Comparison of ENCODE assay signal across 25 cellular contexts in the genomic region with DNA sequence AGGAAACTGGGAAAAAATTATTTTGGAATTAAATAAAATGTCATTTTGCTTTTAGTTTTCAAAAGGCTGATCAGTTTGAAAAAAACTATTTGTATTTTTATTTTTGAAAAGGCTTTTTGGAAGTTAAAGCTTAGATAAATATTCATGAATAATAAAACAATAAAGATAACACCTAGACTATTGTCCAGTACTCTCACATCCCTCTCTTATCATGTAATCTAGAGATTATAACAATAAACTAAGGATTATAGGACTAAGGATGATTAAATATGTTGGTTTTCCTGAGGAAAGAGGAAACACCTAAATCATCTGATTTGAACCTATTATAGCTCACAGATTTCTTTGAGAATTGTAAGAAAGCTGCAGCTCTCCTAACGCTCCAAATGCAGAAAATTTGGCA.
"Had no signal": no experiment of that assay in that cellular context is flagged by ENCODE, and none has a peak within 500 bp of the region (broad histone marks: within the 10 kb centered on the region; RNA-seq: fewer than 3 reads in every experiment).

No MANE protein-coding gene starts in this region.

- H3K9me3 ChIP-seq: colonic mucosa, esophagus squamous epithelium, gastrocnemius medialis, heart right ventricle, left lung, lower lobe of right lung, mucosa of descending colon had no signal

- ATAC-seq: effector memory CD8-positive, alpha-beta T cell; esophagus mucosa; gastrocnemius medialis; heart right ventricle; left lung; left ventricle myocardium superior; lower lobe of right lung; mucosa of descending colon had no signal

- H3K4me1 ChIP-seq: esophagus squamous epithelium, gastrocnemius medialis, heart right ventricle, left lung, lower lobe of right lung had no signal

- H3K27ac ChIP-seq: colonic mucosa, epithelial cell of prostate, esophagus squamous epithelium, gastrocnemius medialis, heart right ventricle, left lung, lower lobe of right lung had no signal

- H3K4me3 ChIP-seq: colonic mucosa, esophagus squamous epithelium, gastrocnemius medialis, heart right ventricle, left lung, lower lobe of right lung, mucosa of descending colon had no signal

- H3K27ac Mint-ChIP-seq: dendritic cell treated with granulocyte-macrophage colony-stimulating factor and Interleukin-4, amounts not matched to agents 40 ng/mL and 50 ng/mL, for 4 days; effector memory CD8-positive, alpha-beta T cell; endodermal cell; mesothelial cell of epicardium; naive B cell had no signal

- H3K36me3 Mint-ChIP-seq: naive B cell had no signal

- H3K27me3 Mint-ChIP-seq: dendritic cell treated with granulocyte-macrophage colony-stimulating factor and Interleukin-4, amounts not matched to agents 40 ng/mL and 50 ng/mL, for 4 days; effector memory CD8-positive, alpha-beta T cell; naive B cell had no signal

- H3K4me3 Mint-ChIP-seq: dendritic cell treated with granulocyte-macrophage colony-stimulating factor and Interleukin-4, amounts not matched to agents 40 ng/mL and 50 ng/mL, for 4 days; effector memory CD8-positive, alpha-beta T cell; endodermal cell; mesothelial cell of epicardium; naive B cell had no signal

- DNase-seq: colonic mucosa; cortex of kidney; effector CD8-positive, alpha-beta T cell; effector memory CD8-positive, alpha-beta T cell; endodermal cell; erythroblast; esophagus squamous epithelium; foreskin fibroblast; foreskin melanocyte; gastrocnemius medialis; glutamatergic neuron; head of caudate nucleus; heart right ventricle; hippocampal formation; kidney glomerular epithelial cell; left lung; left ventricle myocardium superior; lower lobe of right lung; mesenchymal stem cell; mucosa of descending colon; naive B cell had no signal

- H3K9me3 Mint-ChIP-seq: dendritic cell treated with granulocyte-macrophage colony-stimulating factor and Interleukin-4, amounts not matched to agents 40 ng/mL and 50 ng/mL, for 4 days; effector memory CD8-positive, alpha-beta T cell; endodermal cell; naive B cell had no signal

- H3K4me1 Mint-ChIP-seq: endodermal cell had no signal
